In genomic region chr3:72035606-72036005, GRCh38 we compare ENCODE assay signal across 14 cellular contexts.
A peak's percentile ranks its signal among the peaks of the same experiment; 100 is the strongest.
DNase-seq lines count a peak whose midpoint lies in the region; ATAC-seq and TF ChIP-seq lines count a peak whose summit lies in the region.
"Had no signal": no experiment of that assay in that cellular context is flagged by ENCODE, and none has a peak within 500 bp of the region (broad histone marks: within the 10 kb centered on the region; RNA-seq: fewer than 3 reads in every experiment).

No MANE protein-coding gene starts in this region.

- no peak for ATAC-seq in activated naive CD8-positive, alpha-beta T cell treated with anti-CD3 and anti-CD28 coated beads, Interleukin-2, amount 50 U/mL, for 24 hours
- ATAC-seq: CD8-positive, alpha-beta T cell had no signal

- peak; percentile 19 for DNase-seq in DMS 273 (lab: John Stamatoyannopoulos, UW; ENCODE audit: unreplicated experiment)
- no peak for DNase-seq in DMS 273 treated with DMSO at 0.1 percent for 48 hours (lab: John Stamatoyannopoulos, UW)
- DNase-seq in NCI-H524 treated with DMSO at 0.1 percent for 48 hours (lab: John Stamatoyannopoulos, UW), result peak; percentile 51
- peak; percentile 84 for DNase-seq in cerebellar cortex (ENCODE audit: low spot score)
- no peak for DNase-seq in glutamatergic neuron
- no peak for DNase-seq in HEK293T (ENCODE audit: extremely low spot score)
- DNase-seq in activated naive CD8-positive, alpha-beta T cell treated with anti-CD3 and anti-CD28 coated beads, Interleukin-2, amount 50 U/mL, for 24 hours, result no peak
- DNase-seq: Caco-2; CD4-positive, CD25-positive, alpha-beta regulatory T cell; CD8-positive, alpha-beta T cell; DMS53; DMS79 treated with DMSO at 0.1 percent for 48 hours; GOT3 had no signal

- H3K36me3 Mint-ChIP-seq in glutamatergic neuron (ENCODE audit: unreplicated experiment), result no peaks in the 10 kb centered on the region
- no peaks in the 10 kb centered on the region for H3K36me3 Mint-ChIP-seq in activated naive CD8-positive, alpha-beta T cell treated with anti-CD3 and anti-CD28 coated beads, Interleukin-2, amount 50 U/mL, for 24 hours (ENCODE audit: low read depth)
- H3K36me3 Mint-ChIP-seq: CD4-positive, CD25-positive, alpha-beta regulatory T cell; CD8-positive, alpha-beta T cell had no signal

- TF ChIP-seq CTCF in glutamatergic neuron (IDR thresholded peaks at IDR 0.05; ENCODE audit: partially characterized antibody, unreplicated experiment), result no peak

- POLR2A ChIA-PET in HEK293T (lab: Yijun Ruan, JAX), result interaction anchor here (1.0 kb wide), 1 partner anchor 20 kb away, joined by 3 read pairs; no protein-coding TSS in a partner anchor

- CTCF ChIA-PET in HEK293T (lab: Yijun Ruan, JAX), result no interaction called here

- H3K27me3 Mint-ChIP-seq in glutamatergic neuron (ENCODE audit: unreplicated experiment), result no peaks in the 10 kb centered on the region
- peaks cover 22% of the 10 kb centered on the region for H3K27me3 Mint-ChIP-seq in activated naive CD8-positive, alpha-beta T cell treated with anti-CD3 and anti-CD28 coated beads, Interleukin-2, amount 50 U/mL, for 24 hours

- H3K4me1 Mint-ChIP-seq in glutamatergic neuron (ENCODE audit: low read depth, unreplicated experiment), result no peaks in the 10 kb centered on the region
- peaks cover 3% of the 10 kb centered on the region for H3K4me1 Mint-ChIP-seq in activated naive CD8-positive, alpha-beta T cell treated with anti-CD3 and anti-CD28 coated beads, Interleukin-2, amount 50 U/mL, for 24 hours
- H3K4me1 Mint-ChIP-seq: CD4-positive, CD25-positive, alpha-beta regulatory T cell had no signal

- no peak overlapping the region for H3K27ac Mint-ChIP-seq in glutamatergic neuron (ENCODE audit: unreplicated experiment)
- no peak overlapping the region for H3K27ac Mint-ChIP-seq in activated naive CD8-positive, alpha-beta T cell treated with anti-CD3 and anti-CD28 coated beads, Interleukin-2, amount 50 U/mL, for 24 hours
- H3K27ac Mint-ChIP-seq: B cell; CD4-positive, CD25-positive, alpha-beta regulatory T cell; CD8-positive, alpha-beta T cell had no signal

- H3K9me3 Mint-ChIP-seq in glutamatergic neuron (ENCODE audit: unreplicated experiment), result peaks cover 2% of the 10 kb centered on the region
- H3K9me3 Mint-ChIP-seq in activated naive CD8-positive, alpha-beta T cell treated with anti-CD3 and anti-CD28 coated beads, Interleukin-2, amount 50 U/mL, for 24 hours, result peaks cover 4% of the 10 kb centered on the region
- H3K9me3 Mint-ChIP-seq: CD8-positive, alpha-beta T cell had no signal

- no peak overlapping the region for H3K4me3 Mint-ChIP-seq in glutamatergic neuron (ENCODE audit: unreplicated experiment)
- no peak overlapping the region for H3K4me3 Mint-ChIP-seq in activated naive CD8-positive, alpha-beta T cell treated with anti-CD3 and anti-CD28 coated beads, Interleukin-2, amount 50 U/mL, for 24 hours
- H3K4me3 Mint-ChIP-seq: B cell; CD4-positive, CD25-positive, alpha-beta regulatory T cell; CD8-positive, alpha-beta T cell had no signal

TF ChIP-seq in HEK293T, 16 proteins besides CTCF, POLR2A, EP300 and RAD21:
- TF ChIP-seq BHLHE40 (IDR thresholded peaks at IDR 0.05; ENCODE audit: borderline replicate concordance), result no peak
- no peak for TF ChIP-seq HDGF (IDR thresholded peaks at IDR 0.05; ENCODE audit: borderline replicate concordance)
- no peak for TF ChIP-seq SP1 (IDR thresholded peaks at IDR 0.05)

Comparison
In these comparisons a context has a peak if more than half of its experiments do, and no peak if none do; other contexts are left out.
1. DNase-seq: peak in DMS 273 (single experiment), NCI-H524 treated with DMSO at 0.1 percent for 48 hours (single experiment) and cerebellar cortex (single experiment); none in DMS 273 treated with DMSO at 0.1 percent for 48 hours (single experiment), glutamatergic neuron (single experiment), HEK293T (single experiment) and activated naive CD8-positive, alpha-beta T cell treated with anti-CD3 and anti-CD28 coated beads, Interleukin-2, amount 50 U/mL, for 24 hours (single experiment).